In the genomic region with DNA sequence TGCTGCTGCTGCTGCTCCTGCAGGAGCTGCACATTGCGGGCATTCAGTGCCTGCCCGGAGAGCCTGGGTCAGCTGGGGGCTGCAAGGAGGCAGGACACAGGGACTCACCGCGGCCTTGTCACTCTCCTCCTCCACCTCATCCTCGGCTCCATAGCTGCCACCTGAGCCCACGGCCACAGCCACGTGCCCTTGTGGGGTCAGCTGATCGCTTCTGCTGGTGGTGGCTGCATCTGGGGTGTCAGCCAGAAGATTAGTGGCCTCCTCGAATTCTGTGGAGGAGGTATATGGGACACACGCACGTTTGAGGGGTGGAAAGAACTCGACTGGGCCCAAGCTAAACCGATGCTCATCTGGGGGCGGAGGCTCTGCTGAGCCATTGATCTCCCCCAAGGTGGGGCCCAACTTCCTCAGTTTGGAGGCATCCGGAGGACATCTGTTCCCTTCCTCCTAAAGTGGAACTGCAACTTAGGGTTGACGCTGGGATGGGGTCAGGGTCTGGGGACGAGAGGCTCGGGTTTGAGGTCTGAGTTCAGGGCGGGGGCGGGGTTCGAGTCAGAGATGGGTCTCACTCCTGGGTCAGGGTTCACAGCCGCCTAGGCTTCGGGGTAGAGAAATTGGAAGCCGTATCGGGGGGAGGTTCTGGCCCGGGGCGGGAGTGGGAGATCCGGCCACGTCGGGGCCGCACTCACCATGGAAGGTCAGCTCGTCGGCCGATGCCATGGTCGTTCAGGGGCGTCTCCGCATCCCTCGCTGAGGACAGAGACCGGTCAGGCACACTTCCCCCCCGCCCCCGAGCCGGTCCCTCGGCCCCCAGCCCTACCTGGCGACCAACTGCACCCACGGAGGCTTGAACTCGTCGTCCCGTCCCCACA, we compare ENCODE assay signal across 1 cellular context.
TF ChIP-seq lines count a peak whose summit lies in the region.

No MANE protein-coding gene starts in this region.

TF ChIP-seq in HEK293, 187 proteins besides CTCF, POLR2A, EP300 and RAD21 (continued from another document):
- no peak for TF ChIP-seq ZNF18 (tag by site-specific recombination; IDR thresholded peaks at IDR 0.05)
- TF ChIP-seq ZNF324 (tag by site-specific recombination; IDR thresholded peaks at IDR 0.05), result no peak
- peak; percentile 90; the same call in 1 of the 2 replicates for TF ChIP-seq ZEB2 (tag by site-specific recombination; IDR thresholded peaks at IDR 0.05)
- TF ChIP-seq ZNF19 (tag by site-specific recombination; IDR thresholded peaks at IDR 0.05; ENCODE audit: low read depth), result no peak
- TF ChIP-seq KLF1 (tag by site-specific recombination; IDR thresholded peaks at IDR 0.05), result no peak
- TF ChIP-seq IKZF3 (tag by site-specific recombination; IDR thresholded peaks at IDR 0.05), result no peak
- TF ChIP-seq ZNF658 (tag by site-specific recombination; IDR thresholded peaks at IDR 0.05), result no peak
- TF ChIP-seq ZNF184 (tag by site-specific recombination; IDR thresholded peaks at IDR 0.05), result no peak
- TF ChIP-seq ZNF571 (tag by site-specific recombination; IDR thresholded peaks at IDR 0.05), result no peak
- no peak for TF ChIP-seq TSHZ1 (tag by site-specific recombination; IDR thresholded peaks at IDR 0.05; ENCODE audit: borderline replicate concordance)
- no peak for TF ChIP-seq ZNF785 (tag by site-specific recombination; IDR thresholded peaks at IDR 0.05)
- TF ChIP-seq GLIS1 (tag by site-specific recombination; IDR thresholded peaks at IDR 0.05), result no peak
- TF ChIP-seq, protein P1, sequence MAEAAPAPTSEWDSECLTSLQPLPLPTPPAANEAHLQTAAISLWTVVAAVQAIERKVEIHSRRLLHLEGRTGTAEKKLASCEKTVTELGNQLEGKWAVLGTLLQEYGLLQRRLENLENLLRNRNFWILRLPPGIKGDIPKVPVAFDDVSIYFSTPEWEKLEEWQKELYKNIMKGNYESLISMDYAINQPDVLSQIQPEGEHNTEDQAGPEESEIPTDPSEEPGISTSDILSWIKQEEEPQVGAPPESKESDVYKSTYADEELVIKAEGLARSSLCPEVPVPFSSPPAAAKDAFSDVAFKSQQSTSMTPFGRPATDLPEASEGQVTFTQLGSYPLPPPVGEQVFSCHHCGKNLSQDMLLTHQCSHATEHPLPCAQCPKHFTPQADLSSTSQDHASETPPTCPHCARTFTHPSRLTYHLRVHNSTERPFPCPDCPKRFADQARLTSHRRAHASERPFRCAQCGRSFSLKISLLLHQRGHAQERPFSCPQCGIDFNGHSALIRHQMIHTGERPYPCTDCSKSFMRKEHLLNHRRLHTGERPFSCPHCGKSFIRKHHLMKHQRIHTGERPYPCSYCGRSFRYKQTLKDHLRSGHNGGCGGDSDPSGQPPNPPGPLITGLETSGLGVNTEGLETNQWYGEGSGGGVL (tag by site-specific recombination; IDR thresholded peaks at IDR 0.05), result peak; percentile 39; the same call in 1 of the 2 replicates
